ENCODE assay signal across 1 cellular context in genomic region chr14:22973217-22974032, GRCh38.
TF ChIP-seq lines count a peak whose summit lies in the region.

No MANE protein-coding gene starts in this region.

TF ChIP-seq in A549, 52 proteins besides CTCF, POLR2A, EP300 and RAD21:
- TF ChIP-seq, protein P1, sequence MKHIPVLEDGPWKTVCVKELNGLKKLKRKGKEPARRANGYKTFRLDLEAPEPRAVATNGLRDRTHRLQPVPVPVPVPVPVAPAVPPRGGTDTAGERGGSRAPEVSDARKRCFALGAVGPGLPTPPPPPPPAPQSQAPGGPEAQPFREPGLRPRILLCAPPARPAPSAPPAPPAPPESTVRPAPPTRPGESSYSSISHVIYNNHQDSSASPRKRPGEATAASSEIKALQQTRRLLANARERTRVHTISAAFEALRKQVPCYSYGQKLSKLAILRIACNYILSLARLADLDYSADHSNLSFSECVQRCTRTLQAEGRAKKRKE (CRISPR knock-in tag; IDR thresholded peaks at IDR 0.05; ENCODE audit: low read depth): no peak
- TF ChIP-seq SMC3 (IDR thresholded peaks at IDR 0.05): peak; percentile 68
TF ChIP-seq in A549: peak in this region for 1.
